In genomic region chr5:107576155-107576554, GRCh38 we compare ENCODE assay signal across 22 cellular contexts.
"Had no signal": no experiment of that assay in that cellular context is flagged by ENCODE, and none has a peak within 500 bp of the region (broad histone marks: within the 10 kb centered on the region; RNA-seq: fewer than 3 reads in every experiment).

No MANE protein-coding gene starts in this region.

- H3K27me3 ChIP-seq: colonic mucosa, right atrium auricular region, tibial nerve had no signal

- H3K36me3 Mint-ChIP-seq: activated naive CD8-positive, alpha-beta T cell; naive thymus-derived CD8-positive, alpha-beta T cell had no signal

- H3K27ac ChIP-seq: colonic mucosa, heart left ventricle, lower lobe of right lung, tibial nerve had no signal

- H3K9me3 ChIP-seq: colonic mucosa, heart left ventricle, lower lobe of right lung, right atrium auricular region, tibial nerve had no signal

- H3K27me3 Mint-ChIP-seq: central memory CD8-positive, alpha-beta T cell had no signal

- H3K9me3 Mint-ChIP-seq: activated T-cell treated with anti-CD3 and anti-CD28 coated beads, Interleukin-2, amount 50 U/mL, for 24 hours; activated T-helper 17 cell treated with anti-CD3 and anti-CD28 coated beads, Interleukin-2, amount 50 U/mL, for 72 hours; central memory CD8-positive, alpha-beta T cell; naive thymus-derived CD8-positive, alpha-beta T cell had no signal

- H3K36me3 ChIP-seq: colonic mucosa, heart left ventricle, lower lobe of right lung, right atrium auricular region, tibial nerve had no signal

- H3K4me3 Mint-ChIP-seq: activated naive CD8-positive, alpha-beta T cell; activated T-cell treated with anti-CD3 and anti-CD28 coated beads, Interleukin-2, amount 50 U/mL, for 24 hours; activated T-helper 17 cell treated with anti-CD3 and anti-CD28 coated beads, Interleukin-2, amount 50 U/mL, for 72 hours; central memory CD8-positive, alpha-beta T cell; naive thymus-derived CD8-positive, alpha-beta T cell had no signal

- ATAC-seq: activated T-helper 17 cell treated with anti-CD3 and anti-CD28 coated beads, Interleukin-2, amount 50 U/mL, for 72 hours; heart left ventricle; left lobe of liver; lower lobe of right lung; naive thymus-derived CD8-positive, alpha-beta T cell; stimulated activated naive CD8-positive, alpha-beta T cell treated with anti-CD3 and anti-CD28 coated beads, Interleukin-15, Interleukin-2, amounts not matched to agents 100 U/mL and 50 U/mL, for 24 hours had no signal

- DNase-seq: activated CD4-positive, alpha-beta T cell treated with anti-CD3 and anti-CD28 coated beads, Interleukin-2, amount 50 U/mL, for 4 hours; activated CD8-positive, alpha-beta memory T cell treated with anti-CD3 and anti-CD28 coated beads for 24 hours; activated CD8-positive, alpha-beta memory T cell treated with anti-CD3 and anti-CD28 coated beads, Interleukin-2, amount 50 U/mL, for 4 hours; activated T-cell treated with anti-CD3 and anti-CD28 coated beads, Interleukin-2, amount 50 U/mL, for 24 hours; colonic mucosa; heart left ventricle; kidney; lower lobe of right lung; naive thymus-derived CD8-positive, alpha-beta T cell; stimulated activated CD4-positive, alpha-beta T cell treated with anti-CD3 and anti-CD28 coated beads, Interleukin-4, amount 100 ng/mL, for 24 hours; stimulated activated naive CD8-positive, alpha-beta T cell treated with anti-CD3 and anti-CD28 coated beads, Interleukin-15, Interleukin-2, amounts not matched to agents 100 U/mL and 50 U/mL, for 24 hours; substantia nigra; T-helper 1 cell; T-helper 9 cell had no signal

- H3K4me3 ChIP-seq: colonic mucosa, heart left ventricle, lower lobe of right lung, right atrium auricular region, tibial nerve had no signal

- FAIRE-seq: astrocyte, kidney had no signal

- H3K27ac Mint-ChIP-seq: activated naive CD8-positive, alpha-beta T cell; activated T-cell treated with anti-CD3 and anti-CD28 coated beads, Interleukin-2, amount 50 U/mL, for 24 hours; activated T-helper 17 cell treated with anti-CD3 and anti-CD28 coated beads, Interleukin-2, amount 50 U/mL, for 72 hours; naive thymus-derived CD8-positive, alpha-beta T cell; progenitor cell of endocrine pancreas had no signal

- H3K4me1 ChIP-seq: colonic mucosa had no signal
